In genomic region chr4:145333786-145334185, GRCh38 we compare ENCODE assay signal across 18 cellular contexts.
"Had no signal": no experiment of that assay in that cellular context is flagged by ENCODE, and none has a peak within 500 bp of the region (broad histone marks: within the 10 kb centered on the region; RNA-seq: fewer than 3 reads in every experiment).

No MANE protein-coding gene starts in this region.

- H3K36me3 ChIP-seq: neutrophil, sigmoid colon, thoracic aorta had no signal

- H3K27ac ChIP-seq: neutrophil, parathyroid adenoma, sigmoid colon, thoracic aorta had no signal

- ATAC-seq: activated CD8-positive, alpha-beta T cell treated with anti-CD3 and anti-CD28 coated beads for 36 hours; effector memory CD8-positive, alpha-beta T cell; natural killer cell; stimulated activated effector memory CD8-positive, alpha-beta T cell treated with anti-CD3 and anti-CD28 coated beads, Interleukin-12 subunit alpha, Interleukin-12 subunit beta, amount 100 ng/mL, for 72 hours had no signal

- DNase-seq: activated CD4-positive, alpha-beta T cell treated with anti-CD3 and anti-CD28 coated beads for 48 hours; activated CD4-positive, CD25-positive, alpha-beta regulatory T cell; activated CD8-positive, alpha-beta T cell treated with anti-CD3 and anti-CD28 coated beads for 36 hours; activated naive CD4-positive, alpha-beta T cell treated with Interleukin-2 at 50 U/mL for 16 hours; activated naive CD8-positive, alpha-beta T cell treated with anti-CD3 and anti-CD28 coated beads, Interleukin-2, amount 10 ng/mL, durations not matched to agents 7 days and 5 days; activated T-cell treated with anti-CD3 and anti-CD28 coated beads, Interleukin-2, amount 50 U/mL, for 1 hour; amygdala; dermis blood vessel endothelial cell; effector memory CD8-positive, alpha-beta T cell; mesendoderm; natural killer cell; sigmoid colon; stimulated activated CD4-positive, alpha-beta T cell treated with anti-CD3 and anti-CD28 coated beads, Interleukin-4, amount 100 ng/mL, for 24 hours had no signal

- H3K4me1 ChIP-seq: parathyroid adenoma, sigmoid colon had no signal

- H3K4me3 ChIP-seq: sigmoid colon, thoracic aorta had no signal

- H3K79me2 ChIP-seq: parathyroid adenoma had no signal

- FAIRE-seq: urothelium cell line had no signal

- H3K9ac ChIP-seq: parathyroid adenoma had no signal

- H3K27me3 ChIP-seq: neutrophil, sigmoid colon had no signal

- H2AFZ ChIP-seq: parathyroid adenoma had no signal

- H3K9me3 ChIP-seq: neutrophil, sigmoid colon, thoracic aorta had no signal
